ENCODE assay signal across 14 cellular contexts in the genomic region with DNA sequence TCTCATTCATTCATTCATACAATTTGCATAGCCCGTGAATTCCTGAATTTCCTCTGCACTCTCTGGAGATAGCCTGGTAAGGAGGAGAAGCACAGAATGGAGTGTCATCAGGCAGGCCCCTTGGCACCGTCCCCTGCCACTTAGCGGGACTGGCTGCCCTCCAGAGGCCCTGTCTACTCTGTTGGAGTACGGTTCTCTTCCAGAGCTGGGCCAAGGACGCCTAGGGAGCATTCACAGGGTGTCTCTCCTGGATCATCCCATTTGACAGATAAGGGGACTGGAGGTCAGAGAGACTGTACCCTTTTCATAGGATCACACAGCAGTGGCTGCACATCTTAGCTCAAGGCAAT. TPM values are rescaled to one million over a fixed set of nuclear protein-coding genes. Genes with fewer than 3 reads are reported as not detected.
A peak's percentile ranks its signal among the peaks of the same experiment; 100 is the strongest.
DNase-seq lines count a peak whose midpoint lies in the region; ATAC-seq, FAIRE-seq and TF ChIP-seq lines count a peak whose summit lies in the region.
"Had no signal": no experiment of that assay in that cellular context is flagged by ENCODE, and none has a peak within 500 bp of the region (broad histone marks: within the 10 kb centered on the region; RNA-seq: fewer than 3 reads in every experiment).

No MANE protein-coding gene starts in this region.

- H3K9ac ChIP-seq in astrocyte (ENCODE audit: low read length): no peak overlapping the region

- peaks cover 12% of the 10 kb centered on the region; the same call in 1 of the 2 replicates for H3F3A ChIP-seq in PC-9 (ENCODE audit: insufficient read depth, low read depth)

- no TSS peak for BruUV-seq in PC-9 (replicated peaks; lab: Mats Ljungman, UMichigan)

- H3K4me1 ChIP-seq in astrocyte (ENCODE audit: insufficient read depth, low read length): peaks cover 14% of the 10 kb centered on the region
- peaks cover 0 to 47% (median 6%) of the 10 kb centered on the region in 4 donors for H3K4me1 ChIP-seq in right lobe of liver
- peaks cover 0 to 72% (median 58%) of the 10 kb centered on the region in 4 donors for H3K4me1 ChIP-seq in tibial artery
- H3K4me1 ChIP-seq in PC-9 (replicated peaks; ENCODE audit: insufficient read depth): peaks cover 22% of the 10 kb centered on the region

- H3K36me3 Mint-ChIP-seq in activated CD8-positive, alpha-beta T cell treated with anti-CD3 and anti-CD28 coated beads, Interleukin-2, amount 10 ng/mL, durations not matched to agents 7 days and 5 days (ENCODE audit: low read depth): peaks cover 69% of the 10 kb centered on the region
- H3K36me3 Mint-ChIP-seq in activated CD8-positive, alpha-beta T cell treated with anti-CD3 and anti-CD28 coated beads for 36 hours (ENCODE audit: low read depth): peaks cover 55% of the 10 kb centered on the region
- peaks cover 24% of the 10 kb centered on the region for H3K36me3 Mint-ChIP-seq in astrocyte (ENCODE audit: low read depth, unreplicated experiment)

- no peak for ATAC-seq in activated CD8-positive, alpha-beta T cell treated with anti-CD3 and anti-CD28 coated beads, Interleukin-2, amount 10 ng/mL, durations not matched to agents 7 days and 5 days
- ATAC-seq in activated CD8-positive, alpha-beta T cell treated with anti-CD3 and anti-CD28 coated beads for 36 hours: no peak
- ATAC-seq in right lobe of liver (peak in 1 of 4 donors; percentile 15), HG02981 (IDR thresholded peaks at IDR 0.05; ENCODE audit: unreplicated experiment) (no peak)

- no peak for TF ChIP-seq CTCF in activated CD8-positive, alpha-beta T cell treated with anti-CD3 and anti-CD28 coated beads for 36 hours (IDR thresholded peaks at IDR 0.05)
- TF ChIP-seq CTCF in astrocyte (IDR thresholded peaks at IDR 0.05; ENCODE audit: insufficient read depth, low read depth, low read length) (no peak), right lobe of liver (IDR thresholded peaks at IDR 0.05) (no peak), tibial artery (IDR thresholded peaks at IDR 0.05) (no peak), PC-9 (conservative IDR thresholded peaks at IDR 0.05) (no peak)

- CTCF ChIA-PET in activated CD8-positive, alpha-beta T cell treated with anti-CD3 and anti-CD28 coated beads, Interleukin-2, amount 10 ng/mL, durations not matched to agents 7 days and 5 days (lab: Charles Lee): interaction anchor here (0.7 to 1.5 kb wide), 2 partner anchors 16 to 54 kb away, joined by 3 to 6 read pairs; a partner anchor contains a TSS
- CTCF ChIA-PET in activated CD8-positive, alpha-beta T cell treated with anti-CD3 and anti-CD28 coated beads for 36 hours (lab: Charles Lee): interaction anchor here (1.0 to 3.8 kb wide), 2 partner anchors 9 to 73 kb away, joined by 5 to 24 read pairs; no protein-coding TSS in a partner anchor
- CTCF ChIA-PET in PC-9 (lab: Charles Lee): no interaction called here

- no peak overlapping the region for H3K4me3 ChIP-seq in astrocyte (ENCODE audit: insufficient read depth, low read depth, low read length)
- no peak overlapping the region for H3K4me3 ChIP-seq in right lobe of liver
- no peak overlapping the region for H3K4me3 ChIP-seq in tibial artery
- H3K4me3 ChIP-seq in PC-9: no peak overlapping the region

- H3K9me3 ChIP-seq in astrocyte (ENCODE audit: insufficient read depth, low read depth, low read length) (no peaks in the 10 kb centered on the region), right lobe of liver (no peaks in the 10 kb centered on the region), tibial artery (no peaks in the 10 kb centered on the region), PC-9 (ENCODE audit: insufficient read depth, low read depth) (no peaks in the 10 kb centered on the region)

- 46% methylated on average over 3 of the region's 5 CpGs for WGBS in right lobe of liver (ENCODE audit: insufficient coverage, low coverage, low lambda C conversion rate, missing lambda C conversion rate)

- H3K79me2 ChIP-seq in astrocyte (ENCODE audit: insufficient read depth, low read length) (peaks cover 63% of the 10 kb centered on the region), PC-9 (ENCODE audit: low read depth) (peaks cover 36% of the 10 kb centered on the region)

- H4K20me1 ChIP-seq in astrocyte (ENCODE audit: insufficient read depth, low read length) (peaks cover 72% of the 10 kb centered on the region), PC-9 (ENCODE audit: insufficient read depth) (peaks cover 5% of the 10 kb centered on the region; the same call in 1 of the 2 replicates)

- H3K9me2 ChIP-seq in PC-9 (ENCODE audit: insufficient read depth): no peaks in the 10 kb centered on the region

- FAIRE-seq in astrocyte (lab: Jason Lieb, UNC): no peak

- H3K27ac ChIP-seq in astrocyte (ENCODE audit: low read depth, low read length) (peak overlapping the region; percentile 64), right lobe of liver (peak overlapping the region in 1 of 3 donors; percentile 30), tibial artery (peak overlapping the region; percentile 67 to 80), PC-9 (no peak overlapping the region)

- peak overlapping the region; percentile 83 for H3K27ac Mint-ChIP-seq in activated CD8-positive, alpha-beta T cell treated with anti-CD3 and anti-CD28 coated beads, Interleukin-2, amount 10 ng/mL, durations not matched to agents 7 days and 5 days
- no peak overlapping the region for H3K27ac Mint-ChIP-seq in activated CD8-positive, alpha-beta T cell treated with anti-CD3 and anti-CD28 coated beads for 36 hours
- no peak overlapping the region for H3K27ac Mint-ChIP-seq in astrocyte (ENCODE audit: unreplicated experiment)

- H3K27me3 ChIP-seq in astrocyte (ENCODE audit: insufficient read depth, low read length) (no peaks in the 10 kb centered on the region), right lobe of liver (no peaks in the 10 kb centered on the region), tibial artery (no peaks in the 10 kb centered on the region), PC-9 (ENCODE audit: insufficient read depth, low read depth) (no peaks in the 10 kb centered on the region)

- H3K4me1 Mint-ChIP-seq in activated CD8-positive, alpha-beta T cell treated with anti-CD3 and anti-CD28 coated beads, Interleukin-2, amount 10 ng/mL, durations not matched to agents 7 days and 5 days (ENCODE audit: low read depth): peaks cover 64% of the 10 kb centered on the region
- H3K4me1 Mint-ChIP-seq in activated CD8-positive, alpha-beta T cell treated with anti-CD3 and anti-CD28 coated beads for 36 hours (ENCODE audit: low read depth): peaks cover 36% of the 10 kb centered on the region
- H3K4me1 Mint-ChIP-seq in astrocyte (ENCODE audit: low read depth, unreplicated experiment): peaks cover 2% of the 10 kb centered on the region

- peaks cover 12% of the 10 kb centered on the region for H3K9me3 Mint-ChIP-seq in activated CD8-positive, alpha-beta T cell treated with anti-CD3 and anti-CD28 coated beads, Interleukin-2, amount 10 ng/mL, durations not matched to agents 7 days and 5 days (ENCODE audit: insufficient read depth)
- peaks cover 5% of the 10 kb centered on the region for H3K9me3 Mint-ChIP-seq in activated CD8-positive, alpha-beta T cell treated with anti-CD3 and anti-CD28 coated beads for 36 hours
- H3K9me3 Mint-ChIP-seq in astrocyte (ENCODE audit: unreplicated experiment): peaks cover 4% of the 10 kb centered on the region
- H3K9me3 Mint-ChIP-seq: nephron had no signal

- H2AFZ ChIP-seq in astrocyte (ENCODE audit: low read depth, low read length) (no peak overlapping the region), PC-9 (no peak overlapping the region)

- H3K36me3 ChIP-seq in astrocyte (ENCODE audit: insufficient read depth, low read length) (peaks cover 16% of the 10 kb centered on the region), right lobe of liver (peaks cover 0 to 65% (median 23%) of the 10 kb centered on the region in 4 donors), tibial artery (peaks cover 40 to 58% (median 51%) of the 10 kb centered on the region in 3 donors), PC-9 (ENCODE audit: low read depth) (peaks cover 10% of the 10 kb centered on the region; the same call in 1 of the 2 replicates)

- no peaks in the 10 kb centered on the region for H3K27me3 Mint-ChIP-seq in activated CD8-positive, alpha-beta T cell treated with anti-CD3 and anti-CD28 coated beads, Interleukin-2, amount 10 ng/mL, durations not matched to agents 7 days and 5 days (ENCODE audit: low read depth)
- H3K27me3 Mint-ChIP-seq in activated CD8-positive, alpha-beta T cell treated with anti-CD3 and anti-CD28 coated beads for 36 hours: no peaks in the 10 kb centered on the region
- no peaks in the 10 kb centered on the region for H3K27me3 Mint-ChIP-seq in astrocyte (ENCODE audit: low read depth, unreplicated experiment)

- POLR2A ChIA-PET in activated CD8-positive, alpha-beta T cell treated with anti-CD3 and anti-CD28 coated beads, Interleukin-2, amount 10 ng/mL, durations not matched to agents 7 days and 5 days (lab: Charles Lee): interaction anchor here (0.6 kb wide), 2 partner anchors 18 to 54 kb away, joined by 3 read pairs; a partner anchor contains a TSS
- POLR2A ChIA-PET in activated CD8-positive, alpha-beta T cell treated with anti-CD3 and anti-CD28 coated beads for 36 hours (lab: Charles Lee): no interaction called here
- POLR2A ChIA-PET in PC-9 (lab: Charles Lee; ENCODE audit: unreplicated experiment): no interaction called here

- intact Hi-C loops in activated CD8-positive, alpha-beta T cell treated with anti-CD3 and anti-CD28 coated beads for 36 hours (cut with micrococcal nuclease): no loop called here
- intact Hi-C loops in right lobe of liver (cut with DNase I) (loop anchor here (10.0 kb wide), 1 partner anchor 69 kb away; no protein-coding TSS in a partner anchor), tibial artery (cut with DNase I; ENCODE audit: low total_unique reads) (loop anchor here (10.0 kb wide), 1 partner anchor 399 kb away; no protein-coding TSS in a partner anchor), PC-9 (cut with micrococcal nuclease; ENCODE audit: unreplicated experiment) (loop anchor here (10.0 kb wide), 1 partner anchor 399 kb away; no protein-coding TSS in a partner anchor)

- DNase-seq in activated CD8-positive, alpha-beta T cell treated with anti-CD3 and anti-CD28 coated beads, Interleukin-2, amount 10 ng/mL, durations not matched to agents 7 days and 5 days: no peak
- no peak for DNase-seq in activated CD8-positive, alpha-beta T cell treated with anti-CD3 and anti-CD28 coated beads for 36 hours
- DNase-seq in astrocyte (ENCODE audit: low read depth): no peak
- peak in 2 of 3 donors; percentile 59 to 63 for DNase-seq in right lobe of liver
- DNase-seq in tibial artery: peak; percentile 10 to 50
- DNase-seq in Ammon's horn (ENCODE audit: low spot score): no peak
- DNase-seq in PC-9: no peak
- DNase-seq: erythroblast, GF-D8, NCI-H1436 treated with DMSO at 0.1 percent for 48 hours, T-helper 9 cell had no signal

- no peak overlapping the region for H3K4me2 ChIP-seq in astrocyte (ENCODE audit: low read length)
- H3K4me2 ChIP-seq in PC-9: no peak overlapping the region

- no peak overlapping the region for H3K4me3 Mint-ChIP-seq in activated CD8-positive, alpha-beta T cell treated with anti-CD3 and anti-CD28 coated beads, Interleukin-2, amount 10 ng/mL, durations not matched to agents 7 days and 5 days
- no peak overlapping the region for H3K4me3 Mint-ChIP-seq in activated CD8-positive, alpha-beta T cell treated with anti-CD3 and anti-CD28 coated beads for 36 hours
- no peak overlapping the region for H3K4me3 Mint-ChIP-seq in astrocyte (ENCODE audit: unreplicated experiment)
- H3K4me3 Mint-ChIP-seq: nephron had no signal

- no peak for TF ChIP-seq POLR2A in right lobe of liver (IDR thresholded peaks at IDR 0.05)

RNA-seq across cellular contexts. Expression of a gene that starts 48.0 kb away (rescaled TPM):
- total RNA-seq in activated CD8-positive, alpha-beta T cell treated with anti-CD3 and anti-CD28 coated beads, Interleukin-2, amount 10 ng/mL, durations not matched to agents 7 days and 5 days: not detected
- total RNA-seq in activated CD8-positive, alpha-beta T cell treated with anti-CD3 and anti-CD28 coated beads for 36 hours: not detected
- total RNA-seq in astrocyte (4.4 and 5.2 TPM in 2 replicates), right lobe of liver (10 to 100 TPM in 5 of 6 experiments, 1 to 10 TPM in 1; 6.1 to 32.5 (median 16.0) TPM), PC-9 (2021) (not detected in 2 replicates)
- total RNA-seq: HT-29 had no signal

RNA-seq across cellular contexts. Expression of a gene that starts 51.0 kb away (rescaled TPM):
- total RNA-seq in activated CD8-positive, alpha-beta T cell treated with anti-CD3 and anti-CD28 coated beads, Interleukin-2, amount 10 ng/mL, durations not matched to agents 7 days and 5 days: 10 to 100 TPM; 59.4 to 62.2 TPM
- 10 to 100 TPM; 51.2 to 51.6 TPM for total RNA-seq in activated CD8-positive, alpha-beta T cell treated with anti-CD3 and anti-CD28 coated beads for 36 hours
- total RNA-seq in astrocyte (26.2 and 29.0 TPM in 2 replicates), right lobe of liver (10 to 100 TPM; 14.6 to 24.2 (median 17.0) TPM), PC-9 (2021) (39.3 and 43.1 TPM in 2 replicates)

RNA-seq across cellular contexts. Expression of a gene that starts 53.9 kb away (rescaled TPM):
- total RNA-seq in activated CD8-positive, alpha-beta T cell treated with anti-CD3 and anti-CD28 coated beads, Interleukin-2, amount 10 ng/mL, durations not matched to agents 7 days and 5 days: 100 to 1,000 TPM; 206 to 212 TPM
- total RNA-seq in activated CD8-positive, alpha-beta T cell treated with anti-CD3 and anti-CD28 coated beads for 36 hours: 10 to 100 TPM; 58.9 to 63.7 TPM
- total RNA-seq in astrocyte (11.4 and 14.8 TPM in 2 replicates), right lobe of liver (10 to 100 TPM in 5 of 6 experiments, 1 to 10 TPM in 1; 8.9 to 11.7 (median 10.8) TPM), PC-9 (2021) (69.7 and 81.0 TPM in 2 replicates)

Comparison
In these comparisons a context has a peak if more than half of its experiments do, and no peak if none do; other contexts are left out.
1. DNase-seq: peak in right lobe of liver (2 of 3) and tibial artery (2 of 2); none in activated CD8-positive, alpha-beta T cell treated with anti-CD3 and anti-CD28 coated beads, Interleukin-2, amount 10 ng/mL, durations not matched to agents 7 days and 5 days (single experiment), activated CD8-positive, alpha-beta T cell treated with anti-CD3 and anti-CD28 coated beads for 36 hours (single experiment), astrocyte (single experiment), Ammon's horn (single experiment) and PC-9 (0 of 2).